8 cellular contexts compared by ENCODE assay signal in genomic region chr2:106193977-106194778, GRCh38. TPM values are rescaled to one million over a fixed set of nuclear protein-coding genes. Genes with fewer than 3 reads are reported as not detected.
DNase-seq lines count a peak whose midpoint lies in the region; ATAC-seq and TF ChIP-seq lines count a peak whose summit lies in the region.

Gene UXS1 (minus strand): TSS chr2:106194301. CDS start chr2:106194241, 60 bp downstream.

- no peaks in the 10 kb centered on the region for H3F3A ChIP-seq in OCI-LY1 (ENCODE audit: insufficient read depth, low read length)

- H3K79me2 ChIP-seq in OCI-LY1 (ENCODE audit: insufficient read depth, low read length): no peaks in the 10 kb centered on the region

- peak within 1 kb of the TSS; percentile 84 for H3K4me3 Mint-ChIP-seq in endothelial cell (ENCODE audit: unreplicated experiment)

- in situ Hi-C loops in Caki2 (cut with HindIII; ENCODE audit: low pct_unique_long_range_greater_than_20kb, low sequenced_read_pairs): no loop called here

- H3K4me2 ChIP-seq in OCI-LY1 (ENCODE audit: low read length): peak within 1 kb of the TSS; percentile 98

- no peaks in the 10 kb centered on the region for H3K36me3 Mint-ChIP-seq in endothelial cell (ENCODE audit: low read depth, unreplicated experiment)

- WGBS in HUES64: under 1% methylated on average over 93 of the region's 93 CpGs

- H3K27ac Mint-ChIP-seq in endothelial cell (ENCODE audit: unreplicated experiment): no peak within 1 kb of the TSS

- H3K4me1 Mint-ChIP-seq in endothelial cell (ENCODE audit: unreplicated experiment): peaks cover 31% of the 10 kb centered on the region

- H2AFZ ChIP-seq in OCI-LY1 (ENCODE audit: low read length): 0 out of 2 replicates have a peak within 1 kb of the TSS, but pooled peaks have one; percentile 11

- DNase-seq in Caki2 (ENCODE audit: low read depth) (peak; percentile 96), endothelial cell (ENCODE audit: low spot score) (peak; percentile 98), midbrain (lab: John Stamatoyannopoulos, UW) (peak; percentile 93)
- DNase-seq in activated CD8-positive, alpha-beta memory T cell treated with anti-CD3 and anti-CD28 coated beads, Interleukin-2, amount 50 U/mL, for 48 hours: peak; percentile 98
- DNase-seq in stimulated activated CD8-positive, alpha-beta memory T cell treated with anti-CD3 and anti-CD28 coated beads, Interleukin-2, amount 100 ng/mL, for 1 hour (ENCODE audit: low read depth in 2 of 2): peak; percentile 98

- TF ChIP-seq CTCF in OCI-LY1 (IDR thresholded peaks at IDR 0.05; ENCODE audit: low read length): no peak
- TF ChIP-seq CTCF in endothelial cell (IDR thresholded peaks at IDR 0.05; ENCODE audit: unreplicated experiment): no peak

- H3K36me3 ChIP-seq in HUES64 (ENCODE audit: insufficient read depth, low read length): no peaks in the 10 kb centered on the region
- no peaks in the 10 kb centered on the region; the same call in 1 of the 2 replicates for H3K36me3 ChIP-seq in OCI-LY1 (ENCODE audit: insufficient read depth, low read length)

- no peaks in the 10 kb centered on the region for H4K20me1 ChIP-seq in OCI-LY1 (ENCODE audit: insufficient read depth, low read length)

- peaks cover 25% of the 10 kb centered on the region for H3K4me1 ChIP-seq in HUES64 (ENCODE audit: insufficient read depth, low read length)
- H3K4me1 ChIP-seq in OCI-LY1 (ENCODE audit: insufficient read depth, low read length, severe bottlenecking): peaks cover 16% of the 10 kb centered on the region

- H3K27me3 Mint-ChIP-seq in endothelial cell (ENCODE audit: unreplicated experiment): peaks cover 6% of the 10 kb centered on the region

- H3K9me3 ChIP-seq in HUES64 (ENCODE audit: insufficient read depth, low read depth, low read length): no peaks in the 10 kb centered on the region
- no peaks in the 10 kb centered on the region for H3K9me3 ChIP-seq in OCI-LY1 (ENCODE audit: low read length)

- H3K4me3 ChIP-seq in HUES64 (ENCODE audit: low read length) (peak within 1 kb of the TSS; percentile 91), OCI-LY1 (ENCODE audit: low read depth, low read length, poor library complexity, severe bottlenecking) (peak within 1 kb of the TSS; percentile 94)

- peak; percentile 64 for ATAC-seq in GM21447 (IDR thresholded peaks at IDR 0.05; ENCODE audit: unreplicated experiment)

- H3K27ac ChIP-seq in HUES64 (ENCODE audit: low read depth, low read length) (peak within 1 kb of the TSS; percentile 76), OCI-LY1 (ENCODE audit: low read depth, low read length, poor library complexity, severe bottlenecking) (no peak within 1 kb of the TSS)

- H3K9me3 Mint-ChIP-seq in endothelial cell (ENCODE audit: unreplicated experiment): no peaks in the 10 kb centered on the region

- H3K27me3 ChIP-seq in HUES64 (ENCODE audit: insufficient read depth, low read length): peaks cover 7% of the 10 kb centered on the region; the same call in 1 of the 2 replicates
- H3K27me3 ChIP-seq in OCI-LY1 (ENCODE audit: insufficient read depth, low read length): no peaks in the 10 kb centered on the region

- H3K9ac ChIP-seq in HUES64 (ENCODE audit: low read depth, low read length): peak within 1 kb of the TSS; percentile 86
- H3K9ac ChIP-seq in OCI-LY1 (ENCODE audit: low read length): peak within 1 kb of the TSS; percentile 84

- H3K9me2 ChIP-seq in OCI-LY1 (ENCODE audit: low read depth, low read length): no peaks in the 10 kb centered on the region

RNA-seq across cellular contexts. Expression of gene UXS1, which starts in this region (rescaled TPM):
- total RNA-seq in Caki2 (2014; rRNA removed; shearing (Covaris generic); ENCODE audit: low replicate concordance): 174 and 197 TPM in 2 replicates
- 46.2 TPM for polyA plus RNA-seq in HUES64 (2013, experiment 1 of 2)
- 46.5 TPM for polyA plus RNA-seq in HUES64 (2013, experiment 2 of 2)
- total RNA-seq in endothelial cell (ENCODE audit: unreplicated experiment): 60.4 TPM
